In genomic region chr15:73142802-73143762, GRCh38 we compare ENCODE assay signal across 9 cellular contexts.
DNase-seq lines count a peak whose midpoint lies in the region; ATAC-seq lines count a peak whose summit lies in the region.
"Had no signal": no experiment of that assay in that cellular context is flagged by ENCODE, and none has a peak within 500 bp of the region (broad histone marks: within the 10 kb centered on the region; RNA-seq: fewer than 3 reads in every experiment).

No MANE protein-coding gene starts in this region.

- peaks cover 6% of the 10 kb centered on the region for H3K36me3 Mint-ChIP-seq in activated T-helper 17 cell treated with anti-CD3 and anti-CD28 coated beads, Interleukin-2, amount 50 U/mL, for 72 hours (ENCODE audit: low read depth)

- peaks cover 16% of the 10 kb centered on the region for H3K9me3 Mint-ChIP-seq in activated T-helper 17 cell treated with anti-CD3 and anti-CD28 coated beads, Interleukin-2, amount 50 U/mL, for 72 hours

- H3K4me3 Mint-ChIP-seq in activated T-helper 17 cell treated with anti-CD3 and anti-CD28 coated beads, Interleukin-2, amount 50 U/mL, for 72 hours = peak overlapping the region; percentile 78

- peak; percentile 14 for DNase-seq in stimulated activated CD4-positive, alpha-beta T cell treated with anti-CD3 and anti-CD28 coated beads, Interleukin-15, amount 100 ng/mL, for 24 hours
- DNase-seq in stimulated activated CD4-positive, alpha-beta T cell treated with anti-CD3 and anti-CD28 coated beads, Interleukin-12 subunit alpha, Interleukin-12 subunit beta, amount 100 ng/mL, for 4 hours = no peak
- DNase-seq in SW 1271 (lab: John Stamatoyannopoulos, UW) (no peak), NCI-H69 (lab: John Stamatoyannopoulos, UW) (no peak)
- DNase-seq: naive B cell had no signal

- peaks cover 39% of the 10 kb centered on the region for H3K4me1 Mint-ChIP-seq in activated T-helper 17 cell treated with anti-CD3 and anti-CD28 coated beads, Interleukin-2, amount 50 U/mL, for 72 hours

- no peaks in the 10 kb centered on the region for H3K27me3 Mint-ChIP-seq in activated T-helper 17 cell treated with anti-CD3 and anti-CD28 coated beads, Interleukin-2, amount 50 U/mL, for 72 hours

- ATAC-seq in HG03097 (IDR thresholded peaks at IDR 0.05; ENCODE audit: low FRiP score, unreplicated experiment) (peak; percentile 74), HG02840 (IDR thresholded peaks at IDR 0.05; ENCODE audit: low FRiP score, unreplicated experiment) (no peak), GM21360 (IDR thresholded peaks at IDR 0.05; ENCODE audit: unreplicated experiment) (no peak)
- peak; percentile 82 for ATAC-seq in activated T-helper 17 cell treated with anti-CD3 and anti-CD28 coated beads, Interleukin-2, amount 50 U/mL, for 72 hours (replicated peaks)

- peak overlapping the region; percentile 86 for H3K27ac Mint-ChIP-seq in activated T-helper 17 cell treated with anti-CD3 and anti-CD28 coated beads, Interleukin-2, amount 50 U/mL, for 72 hours
- H3K27ac Mint-ChIP-seq: naive B cell had no signal

Comparison
In these comparisons a context has a peak if more than half of its experiments do, and no peak if none do; other contexts are left out.
1. ATAC-seq: peak in HG03097 (single experiment) and activated T-helper 17 cell treated with anti-CD3 and anti-CD28 coated beads, Interleukin-2, amount 50 U/mL, for 72 hours (single experiment); none in HG02840 (single experiment) and GM21360 (single experiment).